In the genomic region with DNA sequence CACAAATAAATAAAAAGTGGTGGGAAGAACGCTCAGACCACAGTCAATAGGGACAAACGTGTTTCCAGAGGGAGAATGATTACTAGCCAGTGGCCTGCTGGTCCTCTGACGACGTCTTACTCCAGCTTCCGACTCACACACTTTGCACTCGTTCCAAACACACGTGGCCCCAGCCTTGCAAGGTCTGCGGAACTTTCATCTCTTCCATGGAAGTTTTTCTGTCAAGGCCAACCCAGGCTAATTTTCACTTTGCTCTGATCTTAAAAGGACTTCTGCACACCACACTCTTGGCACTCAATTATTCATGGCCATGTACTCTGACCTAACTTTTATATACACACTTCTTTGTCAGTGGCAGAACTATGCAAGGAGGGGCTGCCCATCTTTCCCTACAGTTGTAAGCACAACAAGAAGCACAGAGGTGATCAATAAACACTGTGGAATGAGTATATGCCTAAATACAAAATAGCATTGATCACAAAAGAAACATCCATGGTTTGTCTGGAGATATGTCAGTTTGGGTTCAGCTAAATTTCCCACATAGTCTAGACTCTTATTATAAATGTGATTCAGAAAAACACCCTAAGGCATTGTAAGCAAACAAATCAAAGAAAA, we compare ENCODE assay signal across 29 cellular contexts.
"Had no signal": no experiment of that assay in that cellular context is flagged by ENCODE, and none has a peak within 500 bp of the region (broad histone marks: within the 10 kb centered on the region; RNA-seq: fewer than 3 reads in every experiment).

No MANE protein-coding gene starts in this region.

- H3K4me3 ChIP-seq: esophagus muscularis mucosa, gastroesophageal sphincter, hepatocyte, left ventricle myocardium inferior, lung, mucosa of descending colon, skin epidermis, uterus had no signal

- H3K27me3 ChIP-seq: esophagus muscularis mucosa, gastroesophageal sphincter, hepatocyte, uterus had no signal

- ATAC-seq: gastroesophageal sphincter; mucosa of descending colon; natural killer cell treated with Interleukin-12 subunit alpha and Interleukin-12 subunit beta and Interleukin-15 and Interleukin-18, amount 100 ng/mL, for 72 hours; sciatic nerve; stimulated activated memory B cell treated with anti-CD40 and anti-IgM and Interleukin-4, amounts not matched to agents 10 μg/mL and 1 μg/mL and 100 μg/mL, for 72 hours; stimulated activated naive CD8-positive, alpha-beta T cell treated with anti-CD3 and anti-CD28 coated beads, Interleukin-15, amount 100 ng/mL, for 72 hours had no signal

- H3K27ac Mint-ChIP-seq: activated CD4-positive, alpha-beta memory T cell treated with anti-CD3 and anti-CD28 coated beads, Interleukin-2, amount 10 ng/mL, durations not matched to agents 7 days and 5 days; activated CD4-positive, alpha-beta T cell treated with anti-CD3 and anti-CD28 coated beads, Interleukin-2, amount 10 ng/mL, durations not matched to agents 7 days and 5 days; activated T-cell treated with anti-CD3 and anti-CD28 coated beads, Interleukin-2, amount 50 U/mL, for 24 hours; dendritic cell treated with granulocyte-macrophage colony-stimulating factor and Interleukin-4, amounts not matched to agents 40 ng/mL and 50 ng/mL, for 4 days; natural killer cell treated with Interleukin-12 subunit alpha and Interleukin-12 subunit beta and Interleukin-15 and Interleukin-18, amount 100 ng/mL, for 72 hours; progenitor cell of endocrine pancreas; stimulated activated memory B cell treated with anti-CD40 and anti-IgM and Interleukin-4, amounts not matched to agents 10 μg/mL and 1 μg/mL and 100 μg/mL, for 72 hours; stimulated activated naive CD8-positive, alpha-beta T cell treated with anti-CD3 and anti-CD28 coated beads, Interleukin-15, amount 100 ng/mL, for 72 hours; type B pancreatic cell had no signal

- H3K4me1 Mint-ChIP-seq: stimulated activated memory B cell treated with anti-CD40 and anti-IgM and Interleukin-4, amounts not matched to agents 10 μg/mL and 1 μg/mL and 100 μg/mL, for 72 hours had no signal

- H2AFZ ChIP-seq: hepatocyte had no signal

- H3K27ac ChIP-seq: esophagus muscularis mucosa, gastroesophageal sphincter, hepatocyte, left ventricle myocardium inferior, skin epidermis had no signal

- H3K27me3 Mint-ChIP-seq: activated CD4-positive, alpha-beta memory T cell treated with anti-CD3 and anti-CD28 coated beads, Interleukin-2, amount 10 ng/mL, durations not matched to agents 7 days and 5 days; activated CD4-positive, alpha-beta T cell treated with anti-CD3 and anti-CD28 coated beads, Interleukin-2, amount 10 ng/mL, durations not matched to agents 7 days and 5 days; activated T-cell treated with anti-CD3 and anti-CD28 coated beads, Interleukin-2, amount 50 U/mL, for 24 hours; central memory CD8-positive, alpha-beta T cell; dendritic cell treated with granulocyte-macrophage colony-stimulating factor and Interleukin-4, amounts not matched to agents 40 ng/mL and 50 ng/mL, for 4 days; natural killer cell treated with Interleukin-12 subunit alpha and Interleukin-12 subunit beta and Interleukin-15 and Interleukin-18, amount 100 ng/mL, for 72 hours; progenitor cell of endocrine pancreas; stimulated activated memory B cell treated with anti-CD40 and anti-IgM and Interleukin-4, amounts not matched to agents 10 μg/mL and 1 μg/mL and 100 μg/mL, for 72 hours; stimulated activated naive CD8-positive, alpha-beta T cell treated with anti-CD3 and anti-CD28 coated beads, Interleukin-15, amount 100 ng/mL, for 72 hours; type B pancreatic cell had no signal

- H3K9me3 ChIP-seq: esophagus muscularis mucosa, gastroesophageal sphincter, left ventricle myocardium inferior, mucosa of descending colon, uterus had no signal

- H3K4me1 ChIP-seq: uterus had no signal

- DNase-seq: activated CD4-positive, alpha-beta memory T cell treated with anti-CD3 and anti-CD28 coated beads, Interleukin-2, amount 10 ng/mL, durations not matched to agents 7 days and 5 days; activated CD4-positive, alpha-beta T cell treated with anti-CD3 and anti-CD28 coated beads, Interleukin-2, amount 10 ng/mL, durations not matched to agents 7 days and 5 days; activated CD4-positive, CD25-positive, alpha-beta regulatory T cell treated with anti-CD3 and anti-CD28 coated beads, Interleukin-2, amount 50 U/mL, for 72 hours; activated CD8-positive, alpha-beta memory T cell treated with anti-CD3 and anti-CD28 coated beads, Interleukin-2, amount 50 U/mL, for 48 hours; activated gamma-delta T cell treated with Interleukin-2 at 50 U/mL for 16 hours; activated naive CD4-positive, alpha-beta T cell treated with anti-CD3 and anti-CD28 coated beads, Interleukin-2, amount 50 U/mL, for 16 hours; activated T-cell treated with anti-CD3 and anti-CD28 coated beads, Interleukin-2, amount 50 U/mL, for 24 hours; amygdala; islet precursor cell; left ventricle myocardium inferior; mucosa of descending colon; stimulated activated CD4-positive, alpha-beta T cell treated with anti-CD3 and anti-CD28 coated beads, Interleukin-4, amount 100 ng/mL, for 4 hours; stimulated activated CD8-positive, alpha-beta memory T cell treated with anti-CD3 and anti-CD28 coated beads, Interleukin-4, amount 100 ng/mL, for 48 hours; stimulated activated naive CD8-positive, alpha-beta T cell treated with anti-CD3 and anti-CD28 coated beads, Interleukin-15, amount 100 ng/mL, for 72 hours; substantia nigra; T-helper 2 cell; uterus had no signal

- H3K4me3 Mint-ChIP-seq: activated CD4-positive, alpha-beta memory T cell treated with anti-CD3 and anti-CD28 coated beads, Interleukin-2, amount 10 ng/mL, durations not matched to agents 7 days and 5 days; activated CD4-positive, alpha-beta T cell treated with anti-CD3 and anti-CD28 coated beads, Interleukin-2, amount 10 ng/mL, durations not matched to agents 7 days and 5 days; activated T-cell treated with anti-CD3 and anti-CD28 coated beads, Interleukin-2, amount 50 U/mL, for 24 hours; central memory CD8-positive, alpha-beta T cell; dendritic cell treated with granulocyte-macrophage colony-stimulating factor and Interleukin-4, amounts not matched to agents 40 ng/mL and 50 ng/mL, for 4 days; natural killer cell treated with Interleukin-12 subunit alpha and Interleukin-12 subunit beta and Interleukin-15 and Interleukin-18, amount 100 ng/mL, for 72 hours; stimulated activated memory B cell treated with anti-CD40 and anti-IgM and Interleukin-4, amounts not matched to agents 10 μg/mL and 1 μg/mL and 100 μg/mL, for 72 hours; stimulated activated naive CD8-positive, alpha-beta T cell treated with anti-CD3 and anti-CD28 coated beads, Interleukin-15, amount 100 ng/mL, for 72 hours; type B pancreatic cell had no signal

- H3K4me2 ChIP-seq: hepatocyte had no signal

- H3K36me3 ChIP-seq: uterus had no signal
